ENCODE assay signal across 18 cellular contexts in the genomic region with DNA sequence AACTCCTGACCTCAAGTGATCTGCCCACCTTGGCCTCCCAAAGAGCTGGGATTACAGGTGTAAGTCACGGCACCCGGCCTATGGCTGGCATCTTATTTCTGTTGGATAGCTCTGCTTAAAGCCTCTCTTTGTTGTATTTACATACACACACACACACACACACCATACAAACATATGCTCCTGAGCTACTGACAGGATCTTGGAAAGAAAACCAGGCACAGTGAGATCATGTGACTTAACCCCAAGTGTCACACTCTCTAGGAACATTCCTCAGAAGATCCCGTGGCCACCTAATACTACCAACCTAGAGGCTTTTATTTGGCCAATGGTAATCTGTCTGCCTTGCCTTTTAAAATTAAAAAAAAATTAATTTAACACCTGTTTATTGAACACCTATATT.
DNase-seq lines count a peak whose midpoint lies in the region; ATAC-seq and TF ChIP-seq lines count a peak whose summit lies in the region.
"Had no signal": no experiment of that assay in that cellular context is flagged by ENCODE, and none has a peak within 500 bp of the region (broad histone marks: within the 10 kb centered on the region; RNA-seq: fewer than 3 reads in every experiment).

No MANE protein-coding gene starts in this region.

- TF ChIP-seq CTCF in cardiac muscle cell (IDR thresholded peaks at IDR 0.05; ENCODE audit: low read depth, low read length): no peak
- no peak for TF ChIP-seq CTCF in hepatocyte (IDR thresholded peaks at IDR 0.05; ENCODE audit: poor library complexity)
- TF ChIP-seq CTCF in spleen (IDR thresholded peaks at IDR 0.05 in 8 of 11, conservative IDR thresholded peaks at IDR 0.05 in 3 of 11): no peak

- WGBS in right cardiac atrium: 69% methylated on average over 3 of the region's 3 CpGs
- WGBS in hepatocyte (ENCODE audit: low lambda C conversion rate, missing lambda C conversion rate): 69% methylated on average over 3 of the region's 3 CpGs
- WGBS in spleen, 5 donors: 85 to 92% (median 90%) methylated on average over 3 of the region's 3 CpGs

- no peak for TF ChIP-seq POLR2A in spleen (IDR thresholded peaks at IDR 0.05)

- no peak overlapping the region for H2AFZ ChIP-seq in hepatocyte
- H2AFZ ChIP-seq in Karpas-422 (ENCODE audit: low read length): no peak overlapping the region
- H2AFZ ChIP-seq: GM23338 had no signal

- H3K79me2 ChIP-seq in hepatocyte (no peaks in the 10 kb centered on the region), Karpas-422 (ENCODE audit: low read length) (no peaks in the 10 kb centered on the region)

- H3K4me3 ChIP-seq in cardiac muscle cell: no peak overlapping the region
- H3K4me3 ChIP-seq in right cardiac atrium (ENCODE audit: low read length): no peak overlapping the region
- H3K4me3 ChIP-seq in hepatocyte: no peak overlapping the region
- no peak overlapping the region for H3K4me3 ChIP-seq in spleen
- no peak overlapping the region for H3K4me3 ChIP-seq in Karpas-422 (ENCODE audit: low read length)
- H3K4me3 ChIP-seq: GM23338, MG63 had no signal

- H3K4me1 ChIP-seq in cardiac muscle cell (ENCODE audit: low read depth): no peaks in the 10 kb centered on the region
- H3K4me1 ChIP-seq in right cardiac atrium (ENCODE audit: control insufficient read depth, insufficient read depth, low read length): peaks cover 21% of the 10 kb centered on the region
- H3K4me1 ChIP-seq in hepatocyte (ENCODE audit: insufficient read depth): peaks cover 21% of the 10 kb centered on the region
- H3K4me1 ChIP-seq in spleen: peaks cover 6 to 81% (median 53%) of the 10 kb centered on the region in 6 donors
- no peaks in the 10 kb centered on the region for H3K4me1 ChIP-seq in Karpas-422 (ENCODE audit: low read length)

- no peaks in the 10 kb centered on the region for H4K20me1 ChIP-seq in hepatocyte (ENCODE audit: insufficient read depth, poor library complexity, severe bottlenecking)
- no peaks in the 10 kb centered on the region for H4K20me1 ChIP-seq in Karpas-422 (ENCODE audit: insufficient read depth, low read depth, low read length)

- ATAC-seq in right cardiac atrium: no peak
- ATAC-seq: GM23338, PC-3 had no signal

- H3K9me2 ChIP-seq in hepatocyte (replicated peaks; ENCODE audit: insufficient read depth) (no peaks in the 10 kb centered on the region), Karpas-422 (replicated peaks; ENCODE audit: insufficient read depth, low read length) (no peaks in the 10 kb centered on the region)

- H3K9me3 ChIP-seq in cardiac muscle cell (ENCODE audit: low read depth) (no peaks in the 10 kb centered on the region), right cardiac atrium (ENCODE audit: control insufficient read depth, low read length) (no peaks in the 10 kb centered on the region), hepatocyte (ENCODE audit: low read depth) (no peaks in the 10 kb centered on the region), spleen (no peaks in the 10 kb centered on the region), Karpas-422 (ENCODE audit: low read length) (no peaks in the 10 kb centered on the region)
- H3K9me3 ChIP-seq: MG63 had no signal

- intact Hi-C loops in right cardiac atrium (cut with DNase I): loop anchor here in 1 of 4 donors (5.0 kb wide), 1 partner anchor 45 kb away; no protein-coding TSS in a partner anchor
- intact Hi-C loops in spleen (cut with DNase I; ENCODE audit: low total_unique reads): loop anchor here (10.0 kb wide), 1 partner anchor 57 kb away; no protein-coding TSS in a partner anchor

- H3K36me3 ChIP-seq in cardiac muscle cell (no peaks in the 10 kb centered on the region), hepatocyte (replicated peaks; ENCODE audit: insufficient read depth, low read depth) (no peaks in the 10 kb centered on the region), spleen (no peaks in the 10 kb centered on the region), Karpas-422 (ENCODE audit: insufficient read depth, low read length) (no peaks in the 10 kb centered on the region)
- H3K36me3 ChIP-seq: MG63 had no signal

- no peak overlapping the region for H3K27ac ChIP-seq in cardiac muscle cell
- H3K27ac ChIP-seq in right cardiac atrium (ENCODE audit: low read length): no peak overlapping the region
- H3K27ac ChIP-seq in hepatocyte: peak overlapping the region; percentile 83
- H3K27ac ChIP-seq in spleen: peak overlapping the region in 7 of 8 donors; percentile 9 to 91 (median 77)
- H3K27ac ChIP-seq in Karpas-422 (ENCODE audit: low read length): no peak overlapping the region

- peak; percentile 30 to 48 for DNase-seq in cardiac muscle cell (ENCODE audit: low read depth in 1 of 2, low spot score in 1 of 2)
- no peak for DNase-seq in right cardiac atrium
- peak; percentile 12 for DNase-seq in amniotic epithelial cell (ENCODE audit: low read depth)
- no peak for DNase-seq in hepatocyte (ENCODE audit: low spot score)
- no peak for DNase-seq in spleen
- no peak for DNase-seq in DMS153 treated with DMSO at 0.1 percent for 48 hours (lab: John Stamatoyannopoulos, UW; ENCODE audit: unreplicated experiment)
- DNase-seq in Karpas-422: no peak
- no peak for DNase-seq in activated gamma-delta T cell treated with Interleukin-2 at 50 U/mL for 16 hours
- DNase-seq: COR-L47, DMS153, KG1, MG63, NCI-H1092 treated with DMSO at 0.1 percent for 48 hours, NCI-H1694, NCI-H345, NCI-H69, PC-3 had no signal

- H3K4me2 ChIP-seq in hepatocyte (no peak overlapping the region), Karpas-422 (ENCODE audit: low read depth, low read length, poor library complexity, severe bottlenecking) (no peak overlapping the region)
- H3K4me2 ChIP-seq: GM23338 had no signal

- no peak overlapping the region for H3K9ac ChIP-seq in Karpas-422 (ENCODE audit: low read length)

- H3K27me3 ChIP-seq in cardiac muscle cell (no peaks in the 10 kb centered on the region), right cardiac atrium (ENCODE audit: control insufficient read depth, insufficient read depth) (no peaks in the 10 kb centered on the region), hepatocyte (no peaks in the 10 kb centered on the region), spleen (replicated peaks in 1 of 7) (no peaks in the 10 kb centered on the region), Karpas-422 (ENCODE audit: low read length) (no peaks in the 10 kb centered on the region)
- H3K27me3 ChIP-seq: MG63 had no signal

Comparison
In these comparisons a context has a peak if more than half of its experiments do, and no peak if none do; other contexts are left out.
1. DNase-seq: peak in cardiac muscle cell (2 of 2) and amniotic epithelial cell (single experiment); none in right cardiac atrium (0 of 3), hepatocyte (single experiment), spleen (single experiment), DMS153 treated with DMSO at 0.1 percent for 48 hours (single experiment), Karpas-422 (single experiment) and activated gamma-delta T cell treated with Interleukin-2 at 50 U/mL for 16 hours (single experiment).
2. H3K27ac ChIP-seq: peak in hepatocyte (single experiment) and spleen (7 of 8); none in cardiac muscle cell (single experiment), right cardiac atrium (single experiment) and Karpas-422 (single experiment).